ENCODE assay signal across 14 cellular contexts in genomic region chr2:26269571-26270170, GRCh38. TPM values are rescaled to one million over a fixed set of nuclear protein-coding genes. Genes with fewer than 3 reads are reported as not detected.
DNase-seq lines count a peak whose midpoint lies in the region; TF ChIP-seq lines count a peak whose summit lies in the region.
"Had no signal": no experiment of that assay in that cellular context is flagged by ENCODE, and none has a peak within 500 bp of the region (broad histone marks: within the 10 kb centered on the region; RNA-seq: fewer than 3 reads in every experiment).

No MANE protein-coding gene starts in this region.

- no peak for TF ChIP-seq CTCF in OCI-LY7 (conservative IDR thresholded peaks at IDR 0.05; ENCODE audit: low read length)
- TF ChIP-seq CTCF in esophagus squamous epithelium (IDR thresholded peaks at IDR 0.05) = no peak

- H3K27me3 Mint-ChIP-seq in activated naive CD4-positive, alpha-beta T cell treated with anti-CD3 and anti-CD28 coated beads for 36 hours (ENCODE audit: low read depth) = no peaks in the 10 kb centered on the region

- no peaks in the 10 kb centered on the region for H3K79me2 ChIP-seq in OCI-LY7 (ENCODE audit: insufficient read depth, low read depth, low read length)

- no peak overlapping the region for H3K4me3 Mint-ChIP-seq in activated naive CD4-positive, alpha-beta T cell treated with anti-CD3 and anti-CD28 coated beads for 36 hours

- H2AFZ ChIP-seq in OCI-LY7 (ENCODE audit: low read length) = no peak overlapping the region

- H4K20me1 ChIP-seq in OCI-LY7 (ENCODE audit: insufficient read depth, low read length) = 0 out of 2 replicates have a peak, but pooled peaks cover 5% of the 10 kb centered on the region

- peak overlapping the region; percentile 64 for H3K4me2 ChIP-seq in OCI-LY7 (ENCODE audit: low read length)

- H3K4me3 ChIP-seq in OCI-LY7 (ENCODE audit: low read depth, low read length, poor library complexity, severe bottlenecking) = peak overlapping the region; percentile 15
- no peak overlapping the region for H3K4me3 ChIP-seq in esophagus squamous epithelium
- H3K4me3 ChIP-seq in thymus (ENCODE audit: low read length) = no peak overlapping the region
- H3K4me3 ChIP-seq: lung, vagina had no signal

- H3K9me3 Mint-ChIP-seq in activated naive CD4-positive, alpha-beta T cell treated with anti-CD3 and anti-CD28 coated beads for 36 hours = no peaks in the 10 kb centered on the region

- peaks cover 6% of the 10 kb centered on the region for H3K36me3 Mint-ChIP-seq in activated naive CD4-positive, alpha-beta T cell treated with anti-CD3 and anti-CD28 coated beads for 36 hours (ENCODE audit: low read depth)

- CTCF ChIA-PET in activated naive CD4-positive, alpha-beta T cell treated with anti-CD3 and anti-CD28 coated beads for 36 hours (lab: Charles Lee) = interaction anchor here (1.9 kb wide), 1 partner anchor 30 kb away, joined by 4 read pairs; no protein-coding TSS in a partner anchor
- CTCF ChIA-PET in OCI-LY7 (lab: Charles Lee; ENCODE audit: unreplicated experiment) = no interaction called here

- no peaks in the 10 kb centered on the region for H3K9me3 ChIP-seq in OCI-LY7 (ENCODE audit: low read length)
- no peaks in the 10 kb centered on the region for H3K9me3 ChIP-seq in esophagus squamous epithelium
- H3K9me3 ChIP-seq in thymus (ENCODE audit: control insufficient read depth) = no peaks in the 10 kb centered on the region
- H3K9me3 ChIP-seq: vagina had no signal

- intact Hi-C loops in activated naive CD4-positive, alpha-beta T cell treated with anti-CD3 and anti-CD28 coated beads for 36 hours (cut with micrococcal nuclease) = loop anchor here (1.0 kb wide), 1 partner anchor 25 kb away; the partner anchor contains the start of genes HADHA and HADHB
- intact Hi-C loops in OCI-LY7 (cut with micrococcal nuclease; ENCODE audit: unreplicated experiment) = no loop called here
- intact Hi-C loops in esophagus squamous epithelium (cut with DNase I) = no loop called here

- H3K27me3 ChIP-seq in esophagus squamous epithelium (no peaks in the 10 kb centered on the region), thymus (ENCODE audit: control insufficient read depth, insufficient read depth) (no peaks in the 10 kb centered on the region)
- H3K27me3 ChIP-seq: vagina had no signal

- peaks cover 17% of the 10 kb centered on the region for H3K4me1 ChIP-seq in OCI-LY7 (ENCODE audit: insufficient read depth, low read length, poor library complexity, severe bottlenecking)
- peaks cover 12 to 54% (median 24%) of the 10 kb centered on the region in 3 donors for H3K4me1 ChIP-seq in esophagus squamous epithelium
- no peaks in the 10 kb centered on the region for H3K4me1 ChIP-seq in thymus (ENCODE audit: control insufficient read depth, insufficient read depth, low read length)

- H3K27ac ChIP-seq in OCI-LY7 (ENCODE audit: low read depth, low read length, poor library complexity, severe bottlenecking) (peak overlapping the region; percentile 19), esophagus squamous epithelium (peak overlapping the region; percentile 8 to 69 (median 48)), thymus (ENCODE audit: low read depth) (peak overlapping the region; percentile 31)
- H3K27ac ChIP-seq: vagina had no signal

- 44 to 53% methylated on average over 6 of the region's 6 CpGs for WGBS in esophagus squamous epithelium, 2 donors
- 96% methylated on average over 6 of the region's 6 CpGs for WGBS in thymus

- H3K27ac Mint-ChIP-seq in activated naive CD4-positive, alpha-beta T cell treated with anti-CD3 and anti-CD28 coated beads for 36 hours = peak overlapping the region; percentile 79

- peaks cover 16% of the 10 kb centered on the region for H3K4me1 Mint-ChIP-seq in activated naive CD4-positive, alpha-beta T cell treated with anti-CD3 and anti-CD28 coated beads for 36 hours (ENCODE audit: low read depth)

- DNase-seq in activated naive CD4-positive, alpha-beta T cell treated with anti-CD3 and anti-CD28 coated beads for 36 hours = no peak
- DNase-seq in activated naive CD4-positive, alpha-beta T cell treated with anti-CD3 and anti-CD28 coated beads, Interleukin-2, amount 50 U/mL, for 16 hours = no peak
- peak; percentile 50 for DNase-seq in OCI-LY7 (ENCODE audit: low spot score)
- no peak for DNase-seq in esophagus squamous epithelium (lab: John Stamatoyannopoulos, UW)
- DNase-seq in occipital lobe (lab: John Stamatoyannopoulos, UW) = no peak
- DNase-seq in SW480 (ENCODE audit: low spot score) = no peak
- DNase-seq in NCI-H2227 (lab: John Stamatoyannopoulos, UW; ENCODE audit: unreplicated experiment) = no peak
- DNase-seq: DMS153; effector memory CD4-positive, alpha-beta T cell; RPMI8226; stimulated activated CD8-positive, alpha-beta memory T cell treated with anti-CD3 and anti-CD28 coated beads, Interleukin-4, amount 100 ng/mL, for 48 hours had no signal

- H3K36me3 ChIP-seq in OCI-LY7 (ENCODE audit: insufficient read depth, low read length) (peaks cover 17% of the 10 kb centered on the region), esophagus squamous epithelium (peaks cover 0 to 36% (median 5%) of the 10 kb centered on the region in 3 donors), thymus (ENCODE audit: control insufficient read depth, insufficient read depth) (peaks cover 3% of the 10 kb centered on the region)
- H3K36me3 ChIP-seq: vagina had no signal

- no peaks in the 10 kb centered on the region for H3K9me2 ChIP-seq in OCI-LY7 (ENCODE audit: insufficient read depth, low read length)

- no TSS peak for BruUV-seq in OCI-LY7 (replicated peaks; lab: Mats Ljungman, UMichigan)

- no peak for TF ChIP-seq POLR2A in esophagus squamous epithelium (IDR thresholded peaks at IDR 0.05)

- POLR2A ChIA-PET in OCI-LY7 (lab: Charles Lee) = interaction anchor here (0.9 to 1.3 kb wide), 5 partner anchors 9 to 79 kb away, joined by 3 to 8 read pairs (median 3); no protein-coding TSS in a partner anchor

RNA-seq across cellular contexts. Expression of gene HADHB, which starts 24.9 kb away (rescaled TPM):
- 10 to 100 TPM; 65.1 to 67.6 TPM for total RNA-seq in activated naive CD4-positive, alpha-beta T cell treated with anti-CD3 and anti-CD28 coated beads for 36 hours
- 35.5 and 46.7 TPM in 2 replicates for total RNA-seq in OCI-LY7 (2014; rRNA removed; shearing (Covaris generic))
- 55.7 and 58.1 TPM in 2 replicates for total RNA-seq in OCI-LY7 (2022)
- total RNA-seq in esophagus squamous epithelium = 100 to 1,000 TPM in 1 of 4 donors, 10 to 100 TPM in 3; 57.6 to 150 (median 85.1) TPM
- 92.8 TPM for polyA plus RNA-seq in thymus
- total RNA-seq in occipital lobe = 41.8 TPM

RNA-seq across cellular contexts. Expression of gene HADHA, which starts 25.2 kb away (rescaled TPM):
- total RNA-seq in activated naive CD4-positive, alpha-beta T cell treated with anti-CD3 and anti-CD28 coated beads for 36 hours = 100 to 1,000 TPM; 117 to 123 TPM
- 126 and 131 TPM in 2 replicates for total RNA-seq in OCI-LY7 (2014; rRNA removed; shearing (Covaris generic))
- total RNA-seq in OCI-LY7 (2022) (150 and 157 TPM in 2 replicates), esophagus squamous epithelium (100 to 1,000 TPM in 3 of 4 donors, 10 to 100 TPM in 1; 84.7 to 161 (median 116) TPM), occipital lobe (89.1 TPM)
- polyA plus RNA-seq in thymus = 57.1 TPM
